ENCODE assay signal across 9 cellular contexts in the genomic region with DNA sequence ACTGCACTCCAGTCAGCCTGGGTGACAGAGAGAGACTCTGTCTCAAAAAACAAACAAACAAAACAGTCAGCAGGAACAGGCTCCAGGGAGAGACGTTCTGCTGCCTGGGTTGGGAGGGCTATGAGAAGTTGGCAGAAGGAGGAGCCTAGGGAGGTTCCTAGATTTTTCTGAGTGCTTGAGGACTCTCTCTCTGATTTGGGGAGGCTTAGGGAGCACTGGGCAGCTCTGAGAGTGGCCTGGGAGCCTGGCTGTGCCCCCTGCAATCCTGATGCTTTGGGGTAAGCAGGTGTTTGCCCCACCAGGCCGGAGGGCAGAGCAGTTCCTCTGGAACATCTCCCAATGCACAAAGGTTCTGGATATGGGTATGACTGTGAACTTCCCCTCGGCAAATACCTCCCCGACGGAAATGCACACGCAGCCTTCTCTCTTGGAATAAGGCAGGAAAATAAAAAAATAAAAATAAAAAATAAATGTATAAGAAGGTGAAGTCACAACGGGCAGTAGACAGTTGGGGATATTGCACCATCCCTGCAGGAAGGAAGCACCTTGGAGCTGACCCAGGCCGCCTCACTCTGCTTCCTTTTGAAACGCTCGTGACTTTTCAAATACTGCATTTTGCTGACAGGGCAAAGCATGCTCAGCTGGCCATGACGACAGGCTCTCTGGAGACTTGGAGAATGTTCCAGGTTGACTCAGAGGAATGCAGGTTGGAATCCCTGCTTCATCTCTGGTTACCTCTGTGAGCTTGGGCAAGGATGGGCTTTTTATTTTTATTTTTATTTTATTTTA. TPM values are rescaled to one million over a fixed set of nuclear protein-coding genes. Genes with fewer than 3 reads are reported as not detected.
A peak's percentile ranks its signal among the peaks of the same experiment; 100 is the strongest.
DNase-seq lines count a peak whose midpoint lies in the region; ATAC-seq and TF ChIP-seq lines count a peak whose summit lies in the region.
"Had no signal": no experiment of that assay in that cellular context is flagged by ENCODE, and none has a peak within 500 bp of the region (broad histone marks: within the 10 kb centered on the region; RNA-seq: fewer than 3 reads in every experiment).

No MANE protein-coding gene starts in this region.

- H4K20me1 ChIP-seq in BLaER1, result no peaks in the 10 kb centered on the region

- no peak for TF ChIP-seq CTCF in Peyer's patch (IDR thresholded peaks at IDR 0.05)
- TF ChIP-seq CTCF in nephron (IDR thresholded peaks at IDR 0.05; ENCODE audit: unreplicated experiment in 3 of 3), result no peak

- peaks cover under 1% of the 10 kb centered on the region for H3K27me3 Mint-ChIP-seq in nephron (ENCODE audit: low read depth)
- peaks cover 2% of the 10 kb centered on the region for H3K27me3 Mint-ChIP-seq in activated T-helper 2 cell treated with anti-CD3 and anti-CD28 coated beads, Interferon-gamma antibody, Interleukin-2, Interleukin-4, amounts not matched to agents 10 μg/mL and 5 μg/mL and 100 μg/mL, durations not matched to agents 14 hours and 24 hours and 36 hours (ENCODE audit: low read depth)

- peak overlapping the region; percentile 76 for H3K27ac ChIP-seq in BLaER1
- H3K27ac ChIP-seq in Peyer's patch, result peak overlapping the region in 3 of 4 donors; percentile 17 to 43 (median 34)
- H3K27ac ChIP-seq: cardiac muscle cell had no signal

- peak overlapping the region; percentile 60 for H3K4me2 ChIP-seq in BLaER1

- intact Hi-C loops in activated T-helper 2 cell treated with anti-CD3 and anti-CD28 coated beads, Interferon-gamma antibody, Interleukin-2, Interleukin-4, amounts not matched to agents 10 μg/mL and 5 μg/mL and 100 μg/mL, durations not matched to agents 14 hours and 24 hours and 36 hours (cut with micrococcal nuclease), result no loop called here

- H3K4me1 Mint-ChIP-seq in nephron, result no peaks in the 10 kb centered on the region
- peaks cover 4% of the 10 kb centered on the region for H3K4me1 Mint-ChIP-seq in activated T-helper 2 cell treated with anti-CD3 and anti-CD28 coated beads, Interferon-gamma antibody, Interleukin-2, Interleukin-4, amounts not matched to agents 10 μg/mL and 5 μg/mL and 100 μg/mL, durations not matched to agents 14 hours and 24 hours and 36 hours (ENCODE audit: low read depth)

- H3K9me3 ChIP-seq in BLaER1 (no peaks in the 10 kb centered on the region), Peyer's patch (no peaks in the 10 kb centered on the region)

- peak overlapping the region; percentile 36; the same call in 1 of the 2 replicates for H3K9ac ChIP-seq in BLaER1

- no peaks in the 10 kb centered on the region for H3K36me3 Mint-ChIP-seq in nephron (ENCODE audit: low read depth)
- H3K36me3 Mint-ChIP-seq in activated T-helper 2 cell treated with anti-CD3 and anti-CD28 coated beads, Interferon-gamma antibody, Interleukin-2, Interleukin-4, amounts not matched to agents 10 μg/mL and 5 μg/mL and 100 μg/mL, durations not matched to agents 14 hours and 24 hours and 36 hours (ENCODE audit: low read depth), result no peaks in the 10 kb centered on the region

- H3K9me3 Mint-ChIP-seq in nephron, result no peaks in the 10 kb centered on the region
- H3K9me3 Mint-ChIP-seq in activated T-helper 2 cell treated with anti-CD3 and anti-CD28 coated beads, Interferon-gamma antibody, Interleukin-2, Interleukin-4, amounts not matched to agents 10 μg/mL and 5 μg/mL and 100 μg/mL, durations not matched to agents 14 hours and 24 hours and 36 hours, result no peaks in the 10 kb centered on the region

- H3K36me3 ChIP-seq in BLaER1 (no peaks in the 10 kb centered on the region), Peyer's patch (no peaks in the 10 kb centered on the region)
- H3K36me3 ChIP-seq: cardiac muscle cell had no signal

- H3K27ac Mint-ChIP-seq in nephron, result peak overlapping the region; percentile 56 to 90 (median 76)
- H3K27ac Mint-ChIP-seq in activated T-helper 2 cell treated with anti-CD3 and anti-CD28 coated beads, Interferon-gamma antibody, Interleukin-2, Interleukin-4, amounts not matched to agents 10 μg/mL and 5 μg/mL and 100 μg/mL, durations not matched to agents 14 hours and 24 hours and 36 hours, result no peak overlapping the region

- DNase-seq in Peyer's patch (peak in 1 of 3 donors; percentile 67), mesenteric fat pad (ENCODE audit: low spot score) (no peak)
- DNase-seq in activated T-helper 2 cell treated with anti-CD3 and anti-CD28 coated beads, Interferon-gamma antibody, Interleukin-2, Interleukin-4, amounts not matched to agents 10 μg/mL and 5 μg/mL and 100 μg/mL, durations not matched to agents 14 hours and 24 hours and 36 hours (ENCODE audit: low spot score), result no peak

- no peak overlapping the region for H3K4me3 ChIP-seq in BLaER1
- no peak overlapping the region for H3K4me3 ChIP-seq in Peyer's patch
- H3K4me3 ChIP-seq: cardiac muscle cell had no signal

- H3K4me3 Mint-ChIP-seq in nephron, result no peak overlapping the region
- no peak overlapping the region for H3K4me3 Mint-ChIP-seq in activated T-helper 2 cell treated with anti-CD3 and anti-CD28 coated beads, Interferon-gamma antibody, Interleukin-2, Interleukin-4, amounts not matched to agents 10 μg/mL and 5 μg/mL and 100 μg/mL, durations not matched to agents 14 hours and 24 hours and 36 hours (ENCODE audit: low read depth)

- peak; percentile 84 for ATAC-seq in esophagus mucosa
- no peak for ATAC-seq in HG02623 (IDR thresholded peaks at IDR 0.05; ENCODE audit: unreplicated experiment)
- no peak for ATAC-seq in HG03460 (IDR thresholded peaks at IDR 0.05; ENCODE audit: unreplicated experiment)

- H3K27me3 ChIP-seq in BLaER1 (no peaks in the 10 kb centered on the region), Peyer's patch (no peaks in the 10 kb centered on the region)

- no peak for TF ChIP-seq POLR2A in Peyer's patch (IDR thresholded peaks at IDR 0.05)

- H3K4me1 ChIP-seq in BLaER1 (peaks cover 26% of the 10 kb centered on the region), Peyer's patch (peaks cover 0 to 7% (median 0%) of the 10 kb centered on the region in 4 donors)

RNA-seq across cellular contexts. Expression of gene HOMER3, which starts 26.5 kb away (rescaled TPM):
- 10 to 100 TPM in 2 of 4 donors, 1 to 10 TPM in 1, under 1 TPM in 1; 0.88 to 33.0 (median 9.6) TPM for total RNA-seq in Peyer's patch
- 14.1 TPM for total RNA-seq in esophagus mucosa
- 3.6 and 4.4 TPM in 2 replicates for total RNA-seq in activated T-helper 2 cell treated with anti-CD3 and anti-CD28 coated beads, Interferon-gamma antibody, Interleukin-2, Interleukin-4, amounts not matched to agents 10 μg/mL and 5 μg/mL and 100 μg/mL, durations not matched to agents 14 hours and 24 hours and 36 hours
- total RNA-seq in mesenteric fat pad, result 31.5 TPM

RNA-seq across cellular contexts. Expression of gene DDX49, which starts 48.0 kb away (rescaled TPM):
- total RNA-seq in Peyer's patch (10 to 100 TPM; 37.0 to 76.9 (median 47.1) TPM), esophagus mucosa (56.0 TPM), mesenteric fat pad (49.1 TPM)
- 75.2 and 77.5 TPM in 2 replicates for total RNA-seq in activated T-helper 2 cell treated with anti-CD3 and anti-CD28 coated beads, Interferon-gamma antibody, Interleukin-2, Interleukin-4, amounts not matched to agents 10 μg/mL and 5 μg/mL and 100 μg/mL, durations not matched to agents 14 hours and 24 hours and 36 hours

RNA-seq across cellular contexts. Expression of gene COPE, which starts 48.4 kb away (rescaled TPM):
- total RNA-seq in Peyer's patch (100 to 1,000 TPM; 205 to 257 (median 224) TPM), esophagus mucosa (177 TPM), mesenteric fat pad (147 TPM)
- total RNA-seq in activated T-helper 2 cell treated with anti-CD3 and anti-CD28 coated beads, Interferon-gamma antibody, Interleukin-2, Interleukin-4, amounts not matched to agents 10 μg/mL and 5 μg/mL and 100 μg/mL, durations not matched to agents 14 hours and 24 hours and 36 hours, result 231 and 240 TPM in 2 replicates
